8 cellular contexts compared by ENCODE assay signal in genomic region chr7:3482147-3482921, GRCh38.
DNase-seq lines count a peak whose midpoint lies in the region; ATAC-seq and TF ChIP-seq lines count a peak whose summit lies in the region.

No MANE protein-coding gene starts in this region.

- ATAC-seq in HG03521 (IDR thresholded peaks at IDR 0.05; ENCODE audit: unreplicated experiment), result no peak

- H3K9ac ChIP-seq in smooth muscle cell (ENCODE audit: low read depth), result no peak overlapping the region

- no peaks in the 10 kb centered on the region for H3K36me3 ChIP-seq in OCI-LY7 (ENCODE audit: insufficient read depth, low read length)
- H3K36me3 ChIP-seq in smooth muscle cell (ENCODE audit: low read depth), result no peaks in the 10 kb centered on the region

- peak; percentile 10 to 21 for DNase-seq in NCI-H524 (lab: John Stamatoyannopoulos, UW)
- no peak for DNase-seq in NCI-H524 treated with DMSO at 0.1 percent for 48 hours (lab: John Stamatoyannopoulos, UW)
- peak; percentile 23 for DNase-seq in OCI-LY7 (ENCODE audit: low spot score)
- peak; percentile 1 for DNase-seq in fibroblast of peridontal ligament (ENCODE audit: extremely low read depth)
- DNase-seq in smooth muscle cell (lab: John Stamatoyannopoulos, UW; ENCODE audit: unreplicated experiment), result no peak
- DNase-seq in stimulated activated CD8-positive, alpha-beta memory T cell treated with anti-CD3 and anti-CD28 coated beads, Interleukin-4, amount 100 ng/mL, for 48 hours, result no peak
- no peak for DNase-seq in KG1 (lab: John Stamatoyannopoulos, UW)

- H3K4me2 ChIP-seq in OCI-LY7 (ENCODE audit: low read length) (no peak overlapping the region), smooth muscle cell (no peak overlapping the region)

- intact Hi-C loops in OCI-LY7 (cut with micrococcal nuclease; ENCODE audit: unreplicated experiment), result no loop called here

- TF ChIP-seq CTCF in OCI-LY7 (conservative IDR thresholded peaks at IDR 0.05; ENCODE audit: low read length) (peak; percentile 75), smooth muscle cell (IDR thresholded peaks at IDR 0.05; ENCODE audit: borderline replicate concordance, insufficient read depth, poor library complexity, severe bottlenecking) (peak; percentile 59)

- H3K9me3 ChIP-seq in OCI-LY7 (ENCODE audit: low read length) (no peaks in the 10 kb centered on the region), smooth muscle cell (replicated peaks; ENCODE audit: low read depth) (no peaks in the 10 kb centered on the region)

- H3F3A ChIP-seq in smooth muscle cell (ENCODE audit: low read depth), result no peaks in the 10 kb centered on the region

- no peaks in the 10 kb centered on the region for H3K4me1 ChIP-seq in OCI-LY7 (ENCODE audit: insufficient read depth, low read length, poor library complexity, severe bottlenecking)
- no peaks in the 10 kb centered on the region for H3K4me1 ChIP-seq in smooth muscle cell (ENCODE audit: low read depth)

- no peak overlapping the region for H3K4me3 ChIP-seq in OCI-LY7 (ENCODE audit: low read depth, low read length, poor library complexity, severe bottlenecking)
- H3K4me3 ChIP-seq in smooth muscle cell, result no peak overlapping the region

- H3K27ac ChIP-seq in OCI-LY7 (ENCODE audit: low read depth, low read length, poor library complexity, severe bottlenecking) (no peak overlapping the region), smooth muscle cell (ENCODE audit: low read depth) (no peak overlapping the region)

- CTCF ChIA-PET in OCI-LY7 (lab: Charles Lee; ENCODE audit: unreplicated experiment), result no interaction called here

- no TSS peak for BruUV-seq in OCI-LY7 (replicated peaks; lab: Mats Ljungman, UMichigan)

- no peaks in the 10 kb centered on the region for H3K79me2 ChIP-seq in OCI-LY7 (ENCODE audit: insufficient read depth, low read depth, low read length)
- H3K79me2 ChIP-seq in smooth muscle cell (ENCODE audit: low read depth), result no peaks in the 10 kb centered on the region

- H4K20me1 ChIP-seq in OCI-LY7 (ENCODE audit: insufficient read depth, low read length), result no peaks in the 10 kb centered on the region
- H4K20me1 ChIP-seq in smooth muscle cell (ENCODE audit: low read depth), result no peaks in the 10 kb centered on the region

- POLR2A ChIA-PET in OCI-LY7 (lab: Charles Lee), result interaction anchor here (1.1 kb wide), 1 partner anchor 11 kb away, joined by 3 read pairs; no protein-coding TSS in a partner anchor

- H3K27me3 ChIP-seq in smooth muscle cell (ENCODE audit: low read depth), result no peaks in the 10 kb centered on the region

- no peaks in the 10 kb centered on the region for H3K9me2 ChIP-seq in OCI-LY7 (ENCODE audit: insufficient read depth, low read length)

- H2AFZ ChIP-seq in OCI-LY7 (ENCODE audit: low read length) (no peak overlapping the region), smooth muscle cell (ENCODE audit: low read depth) (peak overlapping the region; percentile 22)

- WGBS in smooth muscle cell (ENCODE audit: low lambda C conversion rate), result 63% methylated on average over 13 of the region's 13 CpGs

Comparison
In these comparisons a context has a peak if more than half of its experiments do, and no peak if none do; other contexts are left out.
1. DNase-seq: peak in NCI-H524 (2 of 2), OCI-LY7 (single experiment) and fibroblast of peridontal ligament (single experiment); none in NCI-H524 treated with DMSO at 0.1 percent for 48 hours (single experiment), smooth muscle cell (single experiment), stimulated activated CD8-positive, alpha-beta memory T cell treated with anti-CD3 and anti-CD28 coated beads, Interleukin-4, amount 100 ng/mL, for 48 hours (single experiment) and KG1 (single experiment).